In the genomic region with DNA sequence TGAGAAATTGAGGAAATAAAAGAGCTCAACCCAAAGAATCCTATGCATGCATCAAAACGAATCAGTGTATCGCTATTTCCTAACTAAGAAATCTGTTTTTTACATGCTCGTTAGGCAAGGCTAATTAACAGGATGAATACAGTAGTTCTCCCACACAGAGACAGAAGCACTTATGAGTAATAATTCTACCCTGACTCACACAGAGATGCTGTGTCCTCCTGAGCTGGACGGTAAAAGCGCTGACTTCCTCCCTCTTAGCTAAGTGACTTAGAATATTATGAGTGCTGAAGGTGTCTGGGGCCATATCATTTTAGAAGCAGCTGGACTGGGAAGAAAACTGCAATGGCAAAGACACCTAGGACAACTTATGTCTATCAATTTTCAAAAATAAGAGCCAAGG, we compare ENCODE assay signal across 17 cellular contexts. TPM values are rescaled to one million over a fixed set of nuclear protein-coding genes. Genes with fewer than 3 reads are reported as not detected.
DNase-seq lines count a peak whose midpoint lies in the region; ATAC-seq, FAIRE-seq and TF ChIP-seq lines count a peak whose summit lies in the region.
"Had no signal": no experiment of that assay in that cellular context is flagged by ENCODE, and none has a peak within 500 bp of the region (broad histone marks: within the 10 kb centered on the region; RNA-seq: fewer than 3 reads in every experiment).

No MANE protein-coding gene starts in this region.

- no peaks in the 10 kb centered on the region for H4K20me1 ChIP-seq in GM12878 (ENCODE audit: control insufficient read depth, insufficient read depth)

- no peak overlapping the region for H3K4me2 ChIP-seq in GM12878 (ENCODE audit: control insufficient read depth, insufficient read depth)

- SMC1A ChIA-PET in GM12878 (lab: Charles Lee; ENCODE audit: uncharacterized antibody, unreplicated experiment), result interaction anchor here (0.8 to 2.0 kb wide), 5 partner anchors 9 to 34 kb away, joined by 3 to 8 read pairs (median 4); partner anchors contain the start of gene PLEKHM3

- TF ChIP-seq RAD21 in GM12878 (IDR thresholded peaks at IDR 0.05; ENCODE audit: insufficient read depth, low read depth, low read length), result no peak

- BruUV-seq in GM12878 (replicated peaks; lab: Mats Ljungman, UMichigan), result no TSS peak

- peaks cover 20% of the 10 kb centered on the region for H3K4me1 Mint-ChIP-seq in activated naive CD8-positive, alpha-beta T cell treated with anti-CD3 and anti-CD28 coated beads, Interleukin-2, amount 50 U/mL, for 24 hours
- H3K4me1 Mint-ChIP-seq in activated naive CD8-positive, alpha-beta T cell treated with anti-CD3 and anti-CD28 coated beads for 36 hours, result peaks cover 8% of the 10 kb centered on the region
- peaks cover 30% of the 10 kb centered on the region for H3K4me1 Mint-ChIP-seq in stimulated activated memory B cell treated with anti-CD40 and anti-IgM and Interleukin-4, amounts not matched to agents 10 μg/mL and 1 μg/mL and 100 μg/mL, for 72 hours

- POLR2A ChIA-PET in GM12878 (lab: Charles Lee), result interaction anchor here (1.6 kb wide), 1 partner anchor 23 kb away, joined by 5 read pairs; no protein-coding TSS in a partner anchor

- peaks cover 4% of the 10 kb centered on the region for H3K36me3 Mint-ChIP-seq in activated naive CD8-positive, alpha-beta T cell treated with anti-CD3 and anti-CD28 coated beads, Interleukin-2, amount 50 U/mL, for 24 hours (ENCODE audit: low read depth)
- H3K36me3 Mint-ChIP-seq in activated naive CD8-positive, alpha-beta T cell treated with anti-CD3 and anti-CD28 coated beads for 36 hours, result peaks cover 4% of the 10 kb centered on the region
- peaks cover 29% of the 10 kb centered on the region for H3K36me3 Mint-ChIP-seq in stimulated activated memory B cell treated with anti-CD40 and anti-IgM and Interleukin-4, amounts not matched to agents 10 μg/mL and 1 μg/mL and 100 μg/mL, for 72 hours

- H3K27me3 ChIP-seq in GM12878 (replicated peaks in 1 of 2; ENCODE audit: control insufficient read depth in 2 of 2, insufficient read depth in 2 of 2, low read length in 1 of 2), result no peaks in the 10 kb centered on the region
- no peaks in the 10 kb centered on the region for H3K27me3 ChIP-seq in tibial nerve
- H3K27me3 ChIP-seq: cardiac muscle cell, tibial artery had no signal

- FAIRE-seq in GM12878 (lab: Jason Lieb, UNC), result no peak
- FAIRE-seq: D721Med, endometrium had no signal

- in situ Hi-C loops in GM12878 (cut with MboI), result no loop called here

- H3K4me3 Mint-ChIP-seq in activated naive CD8-positive, alpha-beta T cell treated with anti-CD3 and anti-CD28 coated beads, Interleukin-2, amount 50 U/mL, for 24 hours, result no peak overlapping the region
- H3K4me3 Mint-ChIP-seq in activated naive CD8-positive, alpha-beta T cell treated with anti-CD3 and anti-CD28 coated beads for 36 hours, result no peak overlapping the region
- H3K4me3 Mint-ChIP-seq in stimulated activated memory B cell treated with anti-CD40 and anti-IgM and Interleukin-4, amounts not matched to agents 10 μg/mL and 1 μg/mL and 100 μg/mL, for 72 hours, result no peak overlapping the region

- no peaks in the 10 kb centered on the region for H3K79me2 ChIP-seq in GM12878 (ENCODE audit: control insufficient read depth, insufficient read depth, low read length)

- H3K36me3 ChIP-seq in GM12878 (ENCODE audit: control insufficient read depth in 2 of 2, insufficient read depth in 2 of 2, low read length in 1 of 2) (no peaks in the 10 kb centered on the region), tibial nerve (peaks cover 0 to 7% (median 0%) of the 10 kb centered on the region in 3 donors)
- H3K36me3 ChIP-seq: cardiac muscle cell, tibial artery had no signal

- TF ChIP-seq POLR2A in GM12878 (IDR thresholded peaks at IDR 0.05; ENCODE audit: low read depth, low read length), result no peak
- no peak for TF ChIP-seq POLR2A in tibial nerve (IDR thresholded peaks at IDR 0.05)

- RAD21 ChIA-PET in GM12878 (lab: Charles Lee; ENCODE audit: unreplicated experiment), result interaction anchor here (0.9 kb wide), 1 partner anchor 34 kb away, joined by 3 read pairs; no protein-coding TSS in a partner anchor

- H3K27ac ChIP-seq in GM12878 (ENCODE audit: control insufficient read depth, insufficient read depth) (no peak overlapping the region), tibial nerve (no peak overlapping the region)
- H3K27ac ChIP-seq: cardiac muscle cell, psoas muscle, tibial artery had no signal

- no peaks in the 10 kb centered on the region for H3K4me1 ChIP-seq in GM12878 (ENCODE audit: control insufficient read depth, insufficient read depth, low read length)
- H3K4me1 ChIP-seq in tibial nerve, result no peaks in the 10 kb centered on the region
- H3K4me1 ChIP-seq: tibial artery had no signal

- CTCF ChIA-PET in GM12878 (lab: Yijun Ruan, JAX), result interaction anchor here (1.5 to 2.4 kb wide), 2 partner anchors 33 to 45 kb away, joined by 3 to 13 read pairs; no protein-coding TSS in a partner anchor

- H2AFZ ChIP-seq in GM12878 (ENCODE audit: control insufficient read depth, low read depth, low read length), result no peak overlapping the region

- H3K9me3 Mint-ChIP-seq in activated naive CD8-positive, alpha-beta T cell treated with anti-CD3 and anti-CD28 coated beads, Interleukin-2, amount 50 U/mL, for 24 hours, result no peaks in the 10 kb centered on the region
- H3K9me3 Mint-ChIP-seq in activated naive CD8-positive, alpha-beta T cell treated with anti-CD3 and anti-CD28 coated beads for 36 hours, result no peaks in the 10 kb centered on the region
- H3K9me3 Mint-ChIP-seq in stimulated activated memory B cell treated with anti-CD40 and anti-IgM and Interleukin-4, amounts not matched to agents 10 μg/mL and 1 μg/mL and 100 μg/mL, for 72 hours, result no peaks in the 10 kb centered on the region

- intact Hi-C loops in GM12878 (cut with micrococcal nuclease; ENCODE audit: unreplicated experiment), result no loop called here

- peak; percentile 89 for ATAC-seq in activated naive CD8-positive, alpha-beta T cell treated with anti-CD3 and anti-CD28 coated beads, Interleukin-2, amount 50 U/mL, for 24 hours
- ATAC-seq in GM12878 (peak; percentile 81), HG03025 (IDR thresholded peaks at IDR 0.05; ENCODE audit: low FRiP score, unreplicated experiment) (no peak), GM18511 (IDR thresholded peaks at IDR 0.05; ENCODE audit: unreplicated experiment) (no peak)
- peak; percentile 62 for ATAC-seq in stimulated activated memory B cell treated with anti-CD40 and anti-IgM and Interleukin-4, amounts not matched to agents 10 μg/mL and 1 μg/mL and 100 μg/mL, for 72 hours

- no peak for TF ChIP-seq CTCF in GM12878 (IDR thresholded peaks at IDR 0.05 in 2 of 3, conservative IDR thresholded peaks at IDR 0.05 in 1 of 3; ENCODE audit: control insufficient read depth in 2 of 3, extremely low read depth in 1 of 3, insufficient read depth in 1 of 3, low read depth in 3 of 3, low read length in 3 of 3)
- no peak for TF ChIP-seq CTCF in tibial nerve (IDR thresholded peaks at IDR 0.05)

- H3K27me3 Mint-ChIP-seq in activated naive CD8-positive, alpha-beta T cell treated with anti-CD3 and anti-CD28 coated beads, Interleukin-2, amount 50 U/mL, for 24 hours, result no peaks in the 10 kb centered on the region
- no peaks in the 10 kb centered on the region for H3K27me3 Mint-ChIP-seq in activated naive CD8-positive, alpha-beta T cell treated with anti-CD3 and anti-CD28 coated beads for 36 hours
- H3K27me3 Mint-ChIP-seq in stimulated activated memory B cell treated with anti-CD40 and anti-IgM and Interleukin-4, amounts not matched to agents 10 μg/mL and 1 μg/mL and 100 μg/mL, for 72 hours, result no peaks in the 10 kb centered on the region

- H3K27ac Mint-ChIP-seq in activated naive CD8-positive, alpha-beta T cell treated with anti-CD3 and anti-CD28 coated beads, Interleukin-2, amount 50 U/mL, for 24 hours, result no peak overlapping the region
- H3K27ac Mint-ChIP-seq in activated naive CD8-positive, alpha-beta T cell treated with anti-CD3 and anti-CD28 coated beads for 36 hours, result no peak overlapping the region
- no peak overlapping the region for H3K27ac Mint-ChIP-seq in stimulated activated memory B cell treated with anti-CD40 and anti-IgM and Interleukin-4, amounts not matched to agents 10 μg/mL and 1 μg/mL and 100 μg/mL, for 72 hours

- no peak for DNase-seq in activated naive CD8-positive, alpha-beta T cell treated with anti-CD3 and anti-CD28 coated beads, Interleukin-2, amount 50 U/mL, for 24 hours
- no peak for DNase-seq in activated naive CD8-positive, alpha-beta T cell treated with anti-CD3 and anti-CD28 coated beads for 36 hours
- DNase-seq in LHCN-M2 (ENCODE audit: low read depth) (peak; percentile 30), GM12878 (ENCODE audit: low read depth, low spot score) (no peak), tibial nerve (ENCODE audit: low spot score in 2 of 2) (no peak)
- DNase-seq: activated CD4-positive, alpha-beta T cell treated with anti-CD3 and anti-CD28 coated beads, Interleukin-2, amount 50 U/mL, for 4 hours; activated gamma-delta T cell; NCI-H146; NCI-H524; psoas muscle; tibial artery had no signal

- no peaks in the 10 kb centered on the region for H3K9me3 ChIP-seq in GM12878 (replicated peaks; ENCODE audit: control insufficient read depth, insufficient read depth, low read length)
- no peaks in the 10 kb centered on the region for H3K9me3 ChIP-seq in tibial nerve
- H3K9me3 ChIP-seq: psoas muscle, tibial artery had no signal

- 38% methylated on average over 5 of the region's 5 CpGs for WGBS in GM12878 (ENCODE audit: insufficient coverage, insufficient replicate concordance, low lambda C conversion rate, missing lambda C conversion rate)
- 82 to 91% methylated on average over 5 of the region's 5 CpGs for WGBS in tibial nerve, 2 donors

- H3K4me3 ChIP-seq in GM12878 (no peak overlapping the region), tibial nerve (no peak overlapping the region)
- H3K4me3 ChIP-seq: cardiac muscle cell, psoas muscle, tibial artery had no signal

- TF ChIP-seq EP300 in GM12878 (IDR thresholded peaks at IDR 0.05; ENCODE audit: borderline replicate concordance in 1 of 2, control insufficient read depth in 1 of 2, low read depth in 2 of 2, low read length in 2 of 2), result no peak
- no peak for TF ChIP-seq EP300 in tibial nerve (IDR thresholded peaks at IDR 0.05)

- no peak overlapping the region for H3K9ac ChIP-seq in GM12878 (ENCODE audit: control insufficient read depth, insufficient read depth, low read length)

RNA-seq across cellular contexts. Expression of gene PLEKHM3, which starts 18.5 kb away (rescaled TPM):
- 1 to 10 TPM; 4.5 to 4.8 TPM for total RNA-seq in activated naive CD8-positive, alpha-beta T cell treated with anti-CD3 and anti-CD28 coated beads for 36 hours
- total RNA-seq in LHCN-M2 (2014; rRNA removed), result 3.7 and 7.5 TPM in 2 replicates
- polyA plus RNA-seq in LHCN-M2 (2012), result 2.1 TPM
- 27.9 and 31.8 TPM in 2 replicates for total RNA-seq in GM12878 (2013; cell fraction: nucleolus; rRNA removed)
- total RNA-seq in GM12878 (2014; rRNA removed), result 3.4 and 4.1 TPM in 2 replicates
- total RNA-seq in GM12878 (2014; rRNA removed; fragmentation: Illumina TruSeq; extraction: Trizol), result 3.7 and 4.1 TPM in 2 replicates
- total RNA-seq in GM12878 (2021), result 4.7 and 5.6 TPM in 2 replicates
- 1.2 TPM for polyA plus RNA-seq in GM12878 (2011; ENCODE audit: low read depth)
- 2.7 TPM in 2 replicates for polyA plus RNA-seq in GM12878 (2011; rRNA removed)
- polyA plus RNA-seq in GM12878 (2011; cell fraction: cytosol; rRNA removed), result 2.8 and 3.5 TPM in 2 replicates
- polyA plus RNA-seq in GM12878 (2011; cell fraction: nucleus; rRNA removed), result 3.1 and 3.4 TPM in 2 replicates
- 1.6 and 1.9 TPM in 2 replicates for polyA plus RNA-seq in GM12878 (2012)
- 3.8 and 5.1 TPM in 2 replicates for polyA plus RNA-seq in GM12878 (2014; fragmentation: Illumina TruSeq; extraction: Trizol)
- 1 to 10 TPM; 1.4 to 2.0 TPM for polyA plus RNA-seq in GM12878 (2014; fragmentation: Nextera tagmentation; extraction: Ambion mirVana)
- polyA plus RNA-seq in GM12878 (2014; rRNA removed), result 2.8 and 3.8 TPM in 2 replicates
- 1 to 10 TPM; 2.2 to 2.3 TPM for polyA plus RNA-seq in GM12878 (2016; fragmentation: Nextera tagmentation; extraction: Ambion mirVana)
- polyA minus RNA-seq in GM12878 (2011; rRNA and poly(A)+ RNA removed), result 13.5 and 14.4 TPM in 2 replicates
- polyA minus RNA-seq in GM12878 (2011; cell fraction: cytosol; rRNA and poly(A)+ RNA removed), result 1.3 and 3.0 TPM in 2 replicates
- polyA minus RNA-seq in GM12878 (2011; cell fraction: nucleus; rRNA and poly(A)+ RNA removed), result 9.9 and 18.0 TPM in 2 replicates
- total RNA-seq in tibial nerve, result 10 to 100 TPM; 22.0 to 29.1 (median 25.0) TPM

Comparison
In these comparisons a context has a peak if more than half of its experiments do, and no peak if none do; other contexts are left out.
1. ATAC-seq: peak in activated naive CD8-positive, alpha-beta T cell treated with anti-CD3 and anti-CD28 coated beads, Interleukin-2, amount 50 U/mL, for 24 hours (single experiment), GM12878 (single experiment) and stimulated activated memory B cell treated with anti-CD40 and anti-IgM and Interleukin-4, amounts not matched to agents 10 μg/mL and 1 μg/mL and 100 μg/mL, for 72 hours (single experiment); none in HG03025 (single experiment) and GM18511 (single experiment).